1 cellular context compared by ENCODE assay signal in the genomic region with DNA sequence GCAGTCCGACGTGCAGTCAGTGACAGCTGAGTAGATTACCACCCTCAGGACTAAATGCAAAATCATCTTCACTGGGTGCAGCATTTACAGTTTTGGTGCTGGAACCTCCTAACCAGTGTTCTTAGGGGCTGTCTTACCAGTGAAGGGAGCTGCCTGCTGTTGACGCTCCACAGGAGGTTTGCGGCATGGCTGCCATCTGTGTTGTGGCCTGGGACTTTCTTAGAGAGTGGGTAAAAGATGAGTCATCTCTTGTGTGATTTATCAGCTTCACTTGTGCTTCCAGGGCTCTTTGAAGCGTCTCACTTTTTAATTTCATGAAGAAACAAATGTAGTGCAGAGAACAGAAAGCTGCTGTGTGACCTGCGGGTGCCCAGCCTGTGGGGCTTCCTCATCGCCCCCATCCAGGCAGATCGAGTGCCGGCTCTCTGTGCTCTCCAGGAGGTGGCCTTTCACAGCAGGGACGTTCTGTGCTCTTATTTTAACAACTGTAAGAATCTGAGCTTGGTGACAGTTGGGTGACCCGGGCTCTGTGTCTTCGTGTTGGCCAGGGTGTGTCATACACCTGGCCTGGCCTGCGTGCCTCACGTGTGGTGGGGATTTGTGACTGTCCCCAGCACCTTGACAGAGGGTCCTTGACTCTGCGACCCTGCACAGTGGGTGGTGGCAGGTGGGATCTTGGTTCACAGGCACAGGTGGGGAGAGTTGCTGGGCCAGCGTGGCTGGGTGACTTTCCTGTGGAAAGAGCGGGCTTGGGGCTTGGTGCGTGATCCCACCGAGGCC.
TF ChIP-seq lines count a peak whose summit lies in the region.

No MANE protein-coding gene starts in this region.

TF ChIP-seq in HEK293, 187 proteins besides CTCF, POLR2A, EP300 and RAD21 (continued from another document):
- TF ChIP-seq PRDM10 (tag by site-specific recombination; IDR thresholded peaks at IDR 0.05): 0 out of 2 replicates have a peak, but pooled peaks have one; percentile 14
- TF ChIP-seq GLIS2 (tag by site-specific recombination; IDR thresholded peaks at IDR 0.05): peak; percentile 29; the same call in 1 of the 2 replicates
- TF ChIP-seq, protein P1, sequence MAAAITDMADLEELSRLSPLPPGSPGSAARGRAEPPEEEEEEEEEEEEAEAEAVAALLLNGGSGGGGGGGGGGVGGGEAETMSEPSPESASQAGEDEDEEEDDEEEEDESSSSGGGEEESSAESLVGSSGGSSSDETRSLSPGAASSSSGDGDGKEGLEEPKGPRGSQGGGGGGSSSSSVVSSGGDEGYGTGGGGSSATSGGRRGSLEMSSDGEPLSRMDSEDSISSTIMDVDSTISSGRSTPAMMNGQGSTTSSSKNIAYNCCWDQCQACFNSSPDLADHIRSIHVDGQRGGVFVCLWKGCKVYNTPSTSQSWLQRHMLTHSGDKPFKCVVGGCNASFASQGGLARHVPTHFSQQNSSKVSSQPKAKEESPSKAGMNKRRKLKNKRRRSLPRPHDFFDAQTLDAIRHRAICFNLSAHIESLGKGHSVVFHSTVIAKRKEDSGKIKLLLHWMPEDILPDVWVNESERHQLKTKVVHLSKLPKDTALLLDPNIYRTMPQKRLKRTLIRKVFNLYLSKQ (tag by site-specific recombination; IDR thresholded peaks at IDR 0.05; ENCODE audit: borderline replicate concordance): no peak
- peak; percentile 90 for TF ChIP-seq ZBTB48 (tag by site-specific recombination; IDR thresholded peaks at IDR 0.05)
- TF ChIP-seq ZNF341 (tag by site-specific recombination; IDR thresholded peaks at IDR 0.05; ENCODE audit: low read depth): no peak
- no peak for TF ChIP-seq ZNF701 (tag by site-specific recombination; IDR thresholded peaks at IDR 0.05)
- TF ChIP-seq ZNF184 (tag by site-specific recombination; IDR thresholded peaks at IDR 0.05): 0 out of 2 replicates have a peak, but pooled peaks have one; percentile 24
- no peak for TF ChIP-seq ZNF510 (tag by site-specific recombination; IDR thresholded peaks at IDR 0.05; ENCODE audit: insufficient replicate concordance)
- no peak for TF ChIP-seq ZNF623 (tag by site-specific recombination; IDR thresholded peaks at IDR 0.05)
- TF ChIP-seq PRDM1 (tag by site-specific recombination; IDR thresholded peaks at IDR 0.05): peak; percentile 95
- peak; percentile 86 for TF ChIP-seq MZF1 (tag by site-specific recombination; IDR thresholded peaks at IDR 0.05; ENCODE audit: borderline replicate concordance)
- peak; percentile 9; the same call in 1 of the 2 replicates for TF ChIP-seq PATZ1 (tag by site-specific recombination; IDR thresholded peaks at IDR 0.05)
- no peak for TF ChIP-seq IKZF3 (tag by site-specific recombination; IDR thresholded peaks at IDR 0.05)
- peak; percentile 90 for TF ChIP-seq ZIC2 (tag by site-specific recombination; IDR thresholded peaks at IDR 0.05)
- TF ChIP-seq OSR2 (tag by site-specific recombination; IDR thresholded peaks at IDR 0.05): peak; percentile 63; the same call in 1 of the 2 replicates
- peak; percentile 62; the same call in 1 of the 2 replicates for TF ChIP-seq ZBTB17 (tag by site-specific recombination; IDR thresholded peaks at IDR 0.05)
- no peak for TF ChIP-seq KLF10 (tag by site-specific recombination; IDR thresholded peaks at IDR 0.05)
- no peak for TF ChIP-seq ZNF843 (tag by site-specific recombination; IDR thresholded peaks at IDR 0.05)
- TF ChIP-seq, protein P2, sequence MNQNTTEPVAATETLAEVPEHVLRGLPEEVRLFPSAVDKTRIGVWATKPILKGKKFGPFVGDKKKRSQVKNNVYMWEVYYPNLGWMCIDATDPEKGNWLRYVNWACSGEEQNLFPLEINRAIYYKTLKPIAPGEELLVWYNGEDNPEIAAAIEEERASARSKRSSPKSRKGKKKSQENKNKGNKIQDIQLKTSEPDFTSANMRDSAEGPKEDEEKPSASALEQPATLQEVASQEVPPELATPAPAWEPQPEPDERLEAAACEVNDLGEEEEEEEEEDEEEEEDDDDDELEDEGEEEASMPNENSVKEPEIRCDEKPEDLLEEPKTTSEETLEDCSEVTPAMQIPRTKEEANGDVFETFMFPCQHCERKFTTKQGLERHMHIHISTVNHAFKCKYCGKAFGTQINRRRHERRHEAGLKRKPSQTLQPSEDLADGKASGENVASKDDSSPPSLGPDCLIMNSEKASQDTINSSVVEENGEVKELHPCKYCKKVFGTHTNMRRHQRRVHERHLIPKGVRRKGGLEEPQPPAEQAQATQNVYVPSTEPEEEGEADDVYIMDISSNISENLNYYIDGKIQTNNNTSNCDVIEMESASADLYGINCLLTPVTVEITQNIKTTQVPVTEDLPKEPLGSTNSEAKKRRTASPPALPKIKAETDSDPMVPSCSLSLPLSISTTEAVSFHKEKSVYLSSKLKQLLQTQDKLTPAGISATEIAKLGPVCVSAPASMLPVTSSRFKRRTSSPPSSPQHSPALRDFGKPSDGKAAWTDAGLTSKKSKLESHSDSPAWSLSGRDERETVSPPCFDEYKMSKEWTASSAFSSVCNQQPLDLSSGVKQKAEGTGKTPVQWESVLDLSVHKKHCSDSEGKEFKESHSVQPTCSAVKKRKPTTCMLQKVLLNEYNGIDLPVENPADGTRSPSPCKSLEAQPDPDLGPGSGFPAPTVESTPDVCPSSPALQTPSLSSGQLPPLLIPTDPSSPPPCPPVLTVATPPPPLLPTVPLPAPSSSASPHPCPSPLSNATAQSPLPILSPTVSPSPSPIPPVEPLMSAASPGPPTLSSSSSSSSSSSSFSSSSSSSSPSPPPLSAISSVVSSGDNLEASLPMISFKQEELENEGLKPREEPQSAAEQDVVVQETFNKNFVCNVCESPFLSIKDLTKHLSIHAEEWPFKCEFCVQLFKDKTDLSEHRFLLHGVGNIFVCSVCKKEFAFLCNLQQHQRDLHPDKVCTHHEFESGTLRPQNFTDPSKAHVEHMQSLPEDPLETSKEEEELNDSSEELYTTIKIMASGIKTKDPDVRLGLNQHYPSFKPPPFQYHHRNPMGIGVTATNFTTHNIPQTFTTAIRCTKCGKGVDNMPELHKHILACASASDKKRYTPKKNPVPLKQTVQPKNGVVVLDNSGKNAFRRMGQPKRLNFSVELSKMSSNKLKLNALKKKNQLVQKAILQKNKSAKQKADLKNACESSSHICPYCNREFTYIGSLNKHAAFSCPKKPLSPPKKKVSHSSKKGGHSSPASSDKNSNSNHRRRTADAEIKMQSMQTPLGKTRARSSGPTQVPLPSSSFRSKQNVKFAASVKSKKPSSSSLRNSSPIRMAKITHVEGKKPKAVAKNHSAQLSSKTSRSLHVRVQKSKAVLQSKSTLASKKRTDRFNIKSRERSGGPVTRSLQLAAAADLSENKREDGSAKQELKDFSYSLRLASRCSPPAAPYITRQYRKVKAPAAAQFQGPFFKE (tag by site-specific recombination; IDR thresholded peaks at IDR 0.05; ENCODE audit: borderline replicate concordance): no peak
- TF ChIP-seq, protein P3, sequence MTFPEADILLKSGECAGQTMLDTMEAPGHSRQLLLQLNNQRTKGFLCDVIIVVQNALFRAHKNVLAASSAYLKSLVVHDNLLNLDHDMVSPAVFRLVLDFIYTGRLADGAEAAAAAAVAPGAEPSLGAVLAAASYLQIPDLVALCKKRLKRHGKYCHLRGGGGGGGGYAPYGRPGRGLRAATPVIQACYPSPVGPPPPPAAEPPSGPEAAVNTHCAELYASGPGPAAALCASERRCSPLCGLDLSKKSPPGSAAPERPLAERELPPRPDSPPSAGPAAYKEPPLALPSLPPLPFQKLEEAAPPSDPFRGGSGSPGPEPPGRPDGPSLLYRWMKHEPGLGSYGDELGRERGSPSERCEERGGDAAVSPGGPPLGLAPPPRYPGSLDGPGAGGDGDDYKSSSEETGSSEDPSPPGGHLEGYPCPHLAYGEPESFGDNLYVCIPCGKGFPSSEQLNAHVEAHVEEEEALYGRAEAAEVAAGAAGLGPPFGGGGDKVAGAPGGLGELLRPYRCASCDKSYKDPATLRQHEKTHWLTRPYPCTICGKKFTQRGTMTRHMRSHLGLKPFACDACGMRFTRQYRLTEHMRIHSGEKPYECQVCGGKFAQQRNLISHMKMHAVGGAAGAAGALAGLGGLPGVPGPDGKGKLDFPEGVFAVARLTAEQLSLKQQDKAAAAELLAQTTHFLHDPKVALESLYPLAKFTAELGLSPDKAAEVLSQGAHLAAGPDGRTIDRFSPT (tag by site-specific recombination; IDR thresholded peaks at IDR 0.05): peak; percentile 64; the same call in 1 of the 2 replicates
- TF ChIP-seq ZNF664 (tag by site-specific recombination; IDR thresholded peaks at IDR 0.05): no peak
- TF ChIP-seq ZNF10 (tag by site-specific recombination; IDR thresholded peaks at IDR 0.05): 0 out of 2 replicates have a peak, but pooled peaks have one; percentile 16
- no peak for TF ChIP-seq ZNF768 (tag by site-specific recombination; IDR thresholded peaks at IDR 0.05)
- TF ChIP-seq ZFP69B (tag by site-specific recombination; IDR thresholded peaks at IDR 0.05): peak; percentile 40; the same call in 1 of the 2 replicates
- TF ChIP-seq ZNF629 (tag by site-specific recombination; IDR thresholded peaks at IDR 0.05): peak; percentile 28
- peak; percentile 50; the same call in 1 of the 2 replicates for TF ChIP-seq ZNF449 (tag by site-specific recombination; IDR thresholded peaks at IDR 0.05)
- TF ChIP-seq SCRT2 (tag by site-specific recombination; IDR thresholded peaks at IDR 0.05): peak; percentile 65; the same call in 1 of the 2 replicates
- 0 out of 2 replicates have a peak, but pooled peaks have one; percentile 58 for TF ChIP-seq MYNN (tag by site-specific recombination; IDR thresholded peaks at IDR 0.05; ENCODE audit: borderline replicate concordance)
- TF ChIP-seq ZNF138 (tag by site-specific recombination; IDR thresholded peaks at IDR 0.05; ENCODE audit: borderline replicate concordance): no peak
- peak; percentile 79 for TF ChIP-seq ZEB2 (tag by site-specific recombination; IDR thresholded peaks at IDR 0.05)
- no peak for TF ChIP-seq ZNF677 (tag by site-specific recombination; IDR thresholded peaks at IDR 0.05)
- no peak for TF ChIP-seq ZNF654 (tag by site-specific recombination; IDR thresholded peaks at IDR 0.05; ENCODE audit: low read depth)
